ENCODE assay signal across 8 cellular contexts in genomic region chr1:117928881-117929339, GRCh38. TPM values are rescaled to one million over a fixed set of nuclear protein-coding genes. Genes with fewer than 3 reads are reported as not detected.
DNase-seq lines count a peak whose midpoint lies in the region; ATAC-seq and TF ChIP-seq lines count a peak whose summit lies in the region.

No MANE protein-coding gene starts in this region.

- DNase-seq in NCI-H1436 (lab: John Stamatoyannopoulos, UW) (peak; percentile 17), NCI-H1436 treated with DMSO at 0.1 percent for 48 hours (lab: John Stamatoyannopoulos, UW) (no peak), H7 (peak; percentile 60), Karpas-422 (peak; percentile 75), MCF 10A (ENCODE audit: unreplicated experiment) (peak; percentile 65), gastrocnemius medialis (peak; percentile 36 to 41)

- H3K4me1 Mint-ChIP-seq in MCF 10A (ENCODE audit: insufficient read depth, unreplicated experiment): peaks cover 30% of the 10 kb centered on the region

- H3K27me3 ChIP-seq in H7 (ENCODE audit: control insufficient read depth, insufficient read depth, low read length): no peaks in the 10 kb centered on the region
- H3K27me3 ChIP-seq in Karpas-422 (ENCODE audit: low read length): no peaks in the 10 kb centered on the region
- H3K27me3 ChIP-seq in iPS-15b (ENCODE audit: control insufficient read depth, insufficient read depth, low read length): no peaks in the 10 kb centered on the region
- H3K27me3 ChIP-seq in gastrocnemius medialis: no peaks in the 10 kb centered on the region

- peaks cover 20% of the 10 kb centered on the region for H3K36me3 Mint-ChIP-seq in MCF 10A (ENCODE audit: insufficient read depth, unreplicated experiment)

- H3K4me2 ChIP-seq in Karpas-422 (ENCODE audit: low read depth, low read length, poor library complexity, severe bottlenecking): peak overlapping the region; percentile 79

- peak overlapping the region; percentile 91 for H3K9ac ChIP-seq in Karpas-422 (ENCODE audit: low read length)
- peak overlapping the region; percentile 56 for H3K9ac ChIP-seq in iPS-15b (ENCODE audit: low read depth, low read length)

- POLR2A ChIA-PET in MCF 10A (lab: Yijun Ruan, JAX): interaction anchor here (0.7 to 3.3 kb wide), 20 partner anchors 8 to 1759 kb away, joined by 3 to 28 read pairs (median 4); partner anchors contain the start of gene MAN1A2

- H3K27ac Mint-ChIP-seq in MCF 10A (ENCODE audit: low read depth, unreplicated experiment): peak overlapping the region; percentile 78

- TF ChIP-seq POLR2A in gastrocnemius medialis (IDR thresholded peaks at IDR 0.05): no peak

- intact Hi-C loops in MCF 10A (cut with micrococcal nuclease): no loop called here
- intact Hi-C loops in gastrocnemius medialis (cut with DNase I; ENCODE audit: low total_unique reads): loop anchor here (5.0 kb wide), 1 partner anchor 562 kb away; the partner anchor contains the start of gene MAN1A2

- no peak overlapping the region for H3K27ac ChIP-seq in Karpas-422 (ENCODE audit: low read length)
- peak overlapping the region; percentile 86 to 94 (median 93) for H3K27ac ChIP-seq in gastrocnemius medialis

- peak overlapping the region; percentile 89 for H3K4me3 Mint-ChIP-seq in MCF 10A (ENCODE audit: unreplicated experiment)

- H3K36me3 ChIP-seq in H7 (replicated peaks; ENCODE audit: control insufficient read depth, insufficient read depth, low read length) (no peaks in the 10 kb centered on the region), Karpas-422 (ENCODE audit: insufficient read depth, low read length) (peaks cover 8% of the 10 kb centered on the region; the same call in 1 of the 2 replicates), iPS-15b (ENCODE audit: control insufficient read depth, insufficient read depth, low read length) (no peaks in the 10 kb centered on the region), gastrocnemius medialis (peaks cover 0 to 1% of the 10 kb centered on the region in 2 donors)

- H3K4me3 ChIP-seq in H7 (ENCODE audit: insufficient read depth, low read depth, low read length): peak overlapping the region; percentile 93
- H3K4me3 ChIP-seq in Karpas-422 (ENCODE audit: low read length): peak overlapping the region; percentile 96
- peak overlapping the region; percentile 99 for H3K4me3 ChIP-seq in iPS-15b (ENCODE audit: low read depth, low read length)
- peak overlapping the region; percentile 85 to 96 (median 94) for H3K4me3 ChIP-seq in gastrocnemius medialis

- CTCF ChIA-PET in MCF 10A (lab: Yijun Ruan, JAX): interaction anchor here (0.7 to 1.0 kb wide), 5 partner anchors 9 to 419 kb away, joined by 3 to 4 read pairs (median 4); no protein-coding TSS in a partner anchor

- peak overlapping the region; percentile 85; the same call in 1 of the 2 replicates for H2AFZ ChIP-seq in Karpas-422 (ENCODE audit: low read length)

- H3K9me2 ChIP-seq in Karpas-422 (replicated peaks; ENCODE audit: insufficient read depth, low read length): no peaks in the 10 kb centered on the region

- H3K79me2 ChIP-seq in Karpas-422 (ENCODE audit: low read length): peaks cover 84% of the 10 kb centered on the region

- H3K9me3 Mint-ChIP-seq in MCF 10A (ENCODE audit: unreplicated experiment): no peaks in the 10 kb centered on the region

- ATAC-seq in SK-N-SH treated with all-trans-retinoic acid at 6 μM for 48 hours (peak; percentile 84), gastrocnemius medialis (peak; percentile 47 to 54)

- H3K4me1 ChIP-seq in Karpas-422 (ENCODE audit: low read length): peaks cover 35% of the 10 kb centered on the region
- H3K4me1 ChIP-seq in iPS-15b (ENCODE audit: control insufficient read depth, insufficient read depth, low read length): peaks cover 5% of the 10 kb centered on the region
- peaks cover 33 to 38% of the 10 kb centered on the region in 2 donors for H3K4me1 ChIP-seq in gastrocnemius medialis

- in situ Hi-C loops in gastrocnemius medialis (cut with MboI; ENCODE audit: low sequenced_read_pairs in 4 of 4): no loop called here

- no peaks in the 10 kb centered on the region for H3K9me3 ChIP-seq in Karpas-422 (ENCODE audit: low read length)
- no peaks in the 10 kb centered on the region for H3K9me3 ChIP-seq in iPS-15b (ENCODE audit: control insufficient read depth, insufficient read depth, low read length)
- H3K9me3 ChIP-seq in gastrocnemius medialis: no peaks in the 10 kb centered on the region

- H4K20me1 ChIP-seq in Karpas-422 (ENCODE audit: insufficient read depth, low read depth, low read length): peaks cover 16% of the 10 kb centered on the region; the same call in 1 of the 2 replicates

- no peaks in the 10 kb centered on the region for H3K27me3 Mint-ChIP-seq in MCF 10A (ENCODE audit: insufficient read depth, unreplicated experiment)

- no TSS peak for BruUV-seq in MCF 10A (replicated peaks; lab: Mats Ljungman, UMichigan)

- TF ChIP-seq CTCF in MCF 10A (IDR thresholded peaks at IDR 0.05; ENCODE audit: unreplicated experiment) (no peak), gastrocnemius medialis (IDR thresholded peaks at IDR 0.05 in 4 of 5, conservative IDR thresholded peaks at IDR 0.05 in 1 of 5) (no peak)

TF ChIP-seq in SK-N-SH treated with all-trans-retinoic acid at 6 μM for 48 hours, 23 proteins besides CTCF, POLR2A, EP300 and RAD21:
- TF ChIP-seq ZNF70 (CRISPR knock-in tag; IDR thresholded peaks at IDR 0.05) (no peak), ZNF565 (CRISPR knock-in tag; conservative IDR thresholded peaks at IDR 0.05; ENCODE audit: low read depth) (no peak), ESRRG (CRISPR knock-in tag; IDR thresholded peaks at IDR 0.05) (no peak), SNAI2 (CRISPR knock-in tag; IDR thresholded peaks at IDR 0.05) (no peak), PPARA (CRISPR knock-in tag; IDR thresholded peaks at IDR 0.05; ENCODE audit: borderline replicate concordance) (no peak), TSHZ2 (CRISPR knock-in tag; IDR thresholded peaks at IDR 0.05) (no peak), PATZ1 (CRISPR knock-in tag; IDR thresholded peaks at IDR 0.05; ENCODE audit: borderline replicate concordance) (no peak), TCF4 (CRISPR knock-in tag; IDR thresholded peaks at IDR 0.05; ENCODE audit: borderline replicate concordance) (no peak), BACH2 (CRISPR knock-in tag; IDR thresholded peaks at IDR 0.05; ENCODE audit: borderline replicate concordance) (no peak), RARB (CRISPR knock-in tag; IDR thresholded peaks at IDR 0.05) (no peak), TOX (CRISPR knock-in tag; IDR thresholded peaks at IDR 0.05; ENCODE audit: borderline replicate concordance) (no peak)
TF ChIP-seq in SK-N-SH treated with all-trans-retinoic acid at 6 μM for 48 hours: peak in this region for 0.

RNA-seq across cellular contexts. Expression of gene GDAP2, which starts 0.5 kb away (rescaled TPM):
- total RNA-seq in H7 (2014; rRNA removed; shearing (Covaris generic)): 20.3 and 29.2 TPM in 2 replicates
- total RNA-seq in Karpas-422 (2014; rRNA removed; shearing (Covaris generic); ENCODE audit: low replicate concordance): 10.7 and 26.4 TPM in 2 replicates
- total RNA-seq in MCF 10A (2022) (27.3 and 29.7 TPM in 2 replicates), gastrocnemius medialis (10 to 100 TPM in 1 of 4 donors, 1 to 10 TPM in 3; 7.2 to 18.7 (median 8.6) TPM)

RNA-seq across cellular contexts. Expression of gene WDR3, which starts 0.6 kb away (rescaled TPM):
- total RNA-seq in H7 (2014; rRNA removed; shearing (Covaris generic)): 49.7 and 51.4 TPM in 2 replicates
- total RNA-seq in Karpas-422 (2014; rRNA removed; shearing (Covaris generic); ENCODE audit: low replicate concordance): 19.8 and 37.3 TPM in 2 replicates
- total RNA-seq in MCF 10A (2022) (57.3 and 74.1 TPM in 2 replicates), gastrocnemius medialis (10 to 100 TPM; 12.9 to 29.2 (median 24.0) TPM)
